In the genomic region with DNA sequence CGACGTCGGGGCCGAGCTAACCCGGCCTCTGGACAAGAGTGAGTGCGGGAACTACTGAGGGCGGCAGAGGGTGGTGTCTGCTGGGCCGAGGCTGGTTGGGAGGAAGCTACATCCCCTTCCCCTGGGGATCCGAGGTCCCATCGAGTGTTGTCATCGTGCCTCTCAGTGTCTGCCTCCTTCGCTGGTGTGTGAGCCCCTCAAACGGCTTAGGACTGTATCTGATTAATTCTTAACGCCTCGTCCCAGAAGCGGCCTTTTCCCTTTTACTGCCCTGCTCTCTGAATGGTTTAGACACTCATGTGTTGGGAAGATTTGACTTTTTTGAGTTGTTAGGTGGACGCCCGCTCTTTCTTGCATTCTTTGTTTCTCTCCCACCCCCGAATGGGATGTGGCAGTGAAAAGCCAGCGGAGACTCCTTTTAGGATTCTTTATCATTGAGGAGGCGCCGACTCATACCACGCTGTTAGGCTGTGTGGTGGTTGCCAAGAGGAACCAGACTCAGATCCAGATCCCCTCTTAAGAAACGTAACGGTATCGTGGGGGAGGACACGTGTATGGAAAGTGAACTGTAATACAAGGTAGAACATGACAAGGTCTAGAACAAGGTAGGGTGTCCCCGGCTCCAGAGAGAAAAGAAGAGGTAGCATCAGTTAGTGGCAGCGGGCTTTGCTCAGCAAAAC, we compare ENCODE assay signal across 1 cellular context.
TF ChIP-seq lines count a peak whose summit lies in the region.

No MANE protein-coding gene starts in this region.

TF ChIP-seq in K562, 482 proteins besides CTCF, POLR2A, EP300 and RAD21:
- TF ChIP-seq, protein P1, sequence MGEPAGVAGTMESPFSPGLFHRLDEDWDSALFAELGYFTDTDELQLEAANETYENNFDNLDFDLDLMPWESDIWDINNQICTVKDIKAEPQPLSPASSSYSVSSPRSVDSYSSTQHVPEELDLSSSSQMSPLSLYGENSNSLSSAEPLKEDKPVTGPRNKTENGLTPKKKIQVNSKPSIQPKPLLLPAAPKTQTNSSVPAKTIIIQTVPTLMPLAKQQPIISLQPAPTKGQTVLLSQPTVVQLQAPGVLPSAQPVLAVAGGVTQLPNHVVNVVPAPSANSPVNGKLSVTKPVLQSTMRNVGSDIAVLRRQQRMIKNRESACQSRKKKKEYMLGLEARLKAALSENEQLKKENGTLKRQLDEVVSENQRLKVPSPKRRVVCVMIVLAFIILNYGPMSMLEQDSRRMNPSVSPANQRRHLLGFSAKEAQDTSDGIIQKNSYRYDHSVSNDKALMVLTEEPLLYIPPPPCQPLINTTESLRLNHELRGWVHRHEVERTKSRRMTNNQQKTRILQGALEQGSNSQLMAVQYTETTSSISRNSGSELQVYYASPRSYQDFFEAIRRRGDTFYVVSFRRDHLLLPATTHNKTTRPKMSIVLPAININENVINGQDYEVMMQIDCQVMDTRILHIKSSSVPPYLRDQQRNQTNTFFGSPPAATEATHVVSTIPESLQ (CRISPR knock-in tag; IDR thresholded peaks at IDR 0.05) = peak; percentile 16; the same call in 1 of the 2 replicates
- peak; percentile 59; the same call in 1 of the 2 replicates for TF ChIP-seq ZNF511 (CRISPR knock-in tag; IDR thresholded peaks at IDR 0.05)
- TF ChIP-seq JUND (IDR thresholded peaks at IDR 0.05; ENCODE audit: borderline replicate concordance, low read depth, low read length) = no peak
- TF ChIP-seq JUND (tag; IDR thresholded peaks at IDR 0.05; ENCODE audit: borderline replicate concordance, low read depth, low read length) = no peak
- peak; percentile 25 for TF ChIP-seq TBP (optimal IDR thresholded peaks at IDR 0.05; ENCODE audit: low read depth, low read length)
- 0 out of 2 replicates have a peak, but pooled peaks have one; percentile 35 for TF ChIP-seq ZBTB1 (CRISPR knock-in tag; IDR thresholded peaks at IDR 0.05; ENCODE audit: borderline replicate concordance, low read depth)
- 0 out of 2 replicates have a peak, but pooled peaks have one; percentile 21 for TF ChIP-seq BRD4 (IDR thresholded peaks at IDR 0.05)
- TF ChIP-seq HDAC6 (IDR thresholded peaks at IDR 0.05; ENCODE audit: low read depth, low read length) = no peak
- TF ChIP-seq, protein P2, sequence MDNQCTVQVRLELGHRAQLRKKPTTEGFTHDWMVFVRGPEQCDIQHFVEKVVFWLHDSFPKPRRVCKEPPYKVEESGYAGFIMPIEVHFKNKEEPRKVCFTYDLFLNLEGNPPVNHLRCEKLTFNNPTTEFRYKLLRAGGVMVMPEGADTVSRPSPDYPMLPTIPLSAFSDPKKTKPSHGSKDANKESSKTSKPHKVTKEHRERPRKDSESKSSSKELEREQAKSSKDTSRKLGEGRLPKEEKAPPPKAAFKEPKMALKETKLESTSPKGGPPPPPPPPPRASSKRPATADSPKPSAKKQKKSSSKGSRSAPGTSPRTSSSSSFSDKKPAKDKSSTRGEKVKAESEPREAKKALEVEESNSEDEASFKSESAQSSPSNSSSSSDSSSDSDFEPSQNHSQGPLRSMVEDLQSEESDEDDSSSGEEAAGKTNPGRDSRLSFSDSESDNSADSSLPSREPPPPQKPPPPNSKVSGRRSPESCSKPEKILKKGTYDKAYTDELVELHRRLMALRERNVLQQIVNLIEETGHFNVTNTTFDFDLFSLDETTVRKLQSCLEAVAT (IDR thresholded peaks at IDR 0.05) = no peak
- peak; percentile 61 for TF ChIP-seq RFX1 (IDR thresholded peaks at IDR 0.05)
- TF ChIP-seq ZNF431 (CRISPR knock-in tag; IDR thresholded peaks at IDR 0.05) = peak; percentile 52; the same call in 1 of the 2 replicates
- TF ChIP-seq ZNF253 (CRISPR knock-in tag; conservative IDR thresholded peaks at IDR 0.05) = no peak
- TF ChIP-seq SIN3A (IDR thresholded peaks at IDR 0.05; ENCODE audit: borderline replicate concordance in 2 of 2, control insufficient read depth in 1 of 2, low read depth in 2 of 2, low read length in 2 of 2) = peak in 1 of 2 experiments; percentile 35; a peak in 1 of 4 replicates
- peak; percentile 90 for TF ChIP-seq E2F5 (CRISPR knock-in tag; IDR thresholded peaks at IDR 0.05)
- TF ChIP-seq POLR2G (IDR thresholded peaks at IDR 0.05; ENCODE audit: low read depth, low read length) = peak; percentile 45
- TF ChIP-seq PHTF2 (CRISPR knock-in tag; IDR thresholded peaks at IDR 0.05) = no peak
- peak; percentile 80 for TF ChIP-seq ZFX (CRISPR knock-in tag; IDR thresholded peaks at IDR 0.05)
- TF ChIP-seq ZC3H4 (CRISPR knock-in tag; IDR thresholded peaks at IDR 0.05; ENCODE audit: borderline replicate concordance) = peak; percentile 94
- TF ChIP-seq ZSCAN29 (IDR thresholded peaks at IDR 0.05) = 0 out of 2 replicates have a peak, but pooled peaks have one; percentile 4
- 0 out of 2 replicates have a peak, but pooled peaks have one; percentile 9 for TF ChIP-seq FOXP1 (CRISPR knock-in tag; IDR thresholded peaks at IDR 0.05)
- peak; percentile 91 for TF ChIP-seq ZNF12 (CRISPR knock-in tag; IDR thresholded peaks at IDR 0.05)
- TF ChIP-seq FOXK1 (CRISPR knock-in tag; IDR thresholded peaks at IDR 0.05; ENCODE audit: borderline replicate concordance) = 0 out of 2 replicates have a peak, but pooled peaks have one; percentile 39
- no peak for TF ChIP-seq TOE1 (IDR thresholded peaks at IDR 0.05; ENCODE audit: borderline replicate concordance)
- 0 out of 2 replicates have a peak, but pooled peaks have one; percentile 67 for TF ChIP-seq TOE1 (CRISPR knock-in tag; IDR thresholded peaks at IDR 0.05; ENCODE audit: borderline replicate concordance, low read depth)
- 0 out of 2 replicates have a peak, but pooled peaks have one; percentile 43 for TF ChIP-seq ZNF232 (CRISPR knock-in tag; IDR thresholded peaks at IDR 0.05)
- TF ChIP-seq SLC30A9 (CRISPR knock-in tag; IDR thresholded peaks at IDR 0.05) = 0 out of 2 replicates have a peak, but pooled peaks have one; percentile 31
- no peak for TF ChIP-seq BRCA1 (IDR thresholded peaks at IDR 0.05)
- 0 out of 2 replicates have a peak, but pooled peaks have one; percentile 14 for TF ChIP-seq BRCA1 (CRISPR knock-in tag; IDR thresholded peaks at IDR 0.05)
- TF ChIP-seq ZNF830 (CRISPR knock-in tag; IDR thresholded peaks at IDR 0.05) = no peak
- TF ChIP-seq, protein P3, sequence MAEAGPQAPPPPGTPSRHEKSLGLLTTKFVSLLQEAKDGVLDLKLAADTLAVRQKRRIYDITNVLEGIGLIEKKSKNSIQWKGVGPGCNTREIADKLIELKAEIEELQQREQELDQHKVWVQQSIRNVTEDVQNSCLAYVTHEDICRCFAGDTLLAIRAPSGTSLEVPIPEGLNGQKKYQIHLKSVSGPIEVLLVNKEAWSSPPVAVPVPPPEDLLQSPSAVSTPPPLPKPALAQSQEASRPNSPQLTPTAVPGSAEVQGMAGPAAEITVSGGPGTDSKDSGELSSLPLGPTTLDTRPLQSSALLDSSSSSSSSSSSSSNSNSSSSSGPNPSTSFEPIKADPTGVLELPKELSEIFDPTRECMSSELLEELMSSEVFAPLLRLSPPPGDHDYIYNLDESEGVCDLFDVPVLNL (CRISPR knock-in tag; IDR thresholded peaks at IDR 0.05; ENCODE audit: low read depth) = peak; percentile 57; the same call in 1 of the 2 replicates
- peak; percentile 76; the same call in 1 of the 2 replicates for TF ChIP-seq RBFOX2 (IDR thresholded peaks at IDR 0.05; ENCODE audit: low read depth, low read length)
TF ChIP-seq in K562: peak in this region for 22.
